ENCODE assay signal across 11 cellular contexts in genomic region chr2:168751104-168751768, GRCh38. TPM values are rescaled to one million over a fixed set of nuclear protein-coding genes. Genes with fewer than 3 reads are reported as not detected.
DNase-seq lines count a peak whose midpoint lies in the region; ATAC-seq and TF ChIP-seq lines count a peak whose summit lies in the region.
"Had no signal": no experiment of that assay in that cellular context is flagged by ENCODE, and none has a peak within 500 bp of the region (broad histone marks: within the 10 kb centered on the region; RNA-seq: fewer than 3 reads in every experiment).

No MANE protein-coding gene starts in this region.

- H3K4me3 ChIP-seq in right cardiac atrium (ENCODE audit: low read length) (no peak overlapping the region), endodermal cell (ENCODE audit: low read length) (no peak overlapping the region)

- H3K27me3 ChIP-seq in right cardiac atrium (ENCODE audit: control insufficient read depth, insufficient read depth): no peaks in the 10 kb centered on the region
- H3K27me3 ChIP-seq in endodermal cell (ENCODE audit: control insufficient read depth, insufficient read depth, low read length, poor library complexity, severe bottlenecking): no peaks in the 10 kb centered on the region

- peaks cover 52% of the 10 kb centered on the region for H3K4me1 Mint-ChIP-seq in endodermal cell

- H3K27ac Mint-ChIP-seq in endodermal cell: no peak overlapping the region

- intact Hi-C loops in right cardiac atrium (cut with DNase I): no loop called here

- H3K27ac ChIP-seq in right cardiac atrium (ENCODE audit: low read length) (no peak overlapping the region), endodermal cell (ENCODE audit: low read depth, low read length) (no peak overlapping the region), caudate nucleus (ENCODE audit: low read depth, low read length) (no peak overlapping the region)

- H3K9ac ChIP-seq in endodermal cell (ENCODE audit: extremely low read depth, low read length, poor library complexity, severe bottlenecking): no peak overlapping the region

- no peaks in the 10 kb centered on the region for H3K9me3 Mint-ChIP-seq in endodermal cell

- H3K4me1 ChIP-seq in right cardiac atrium (ENCODE audit: control insufficient read depth, insufficient read depth, low read length) (peaks cover 2% of the 10 kb centered on the region), endodermal cell (ENCODE audit: control insufficient read depth, insufficient read depth, low read length) (peaks cover 4% of the 10 kb centered on the region)

- peaks cover 6% of the 10 kb centered on the region for H3K36me3 ChIP-seq in endodermal cell (ENCODE audit: control insufficient read depth, insufficient read depth, low read length)

- DNase-seq in NCI-H1105 treated with DMSO at 0.1 percent for 48 hours (lab: John Stamatoyannopoulos, UW) (peak; percentile 14), NCI-H1105 (lab: John Stamatoyannopoulos, UW) (no peak), right cardiac atrium (no peak), SIG-M5 treated with dmso at 0.1 percent for 504 hours (lab: John Stamatoyannopoulos, UW; ENCODE audit: unreplicated experiment) (no peak), endodermal cell (no peak), caudate nucleus (lab: John Stamatoyannopoulos, UW) (no peak)
- DNase-seq: 8988T had no signal

- H3K4me3 Mint-ChIP-seq in endodermal cell: no peak overlapping the region

- H3K9me3 ChIP-seq in right cardiac atrium (ENCODE audit: control insufficient read depth, low read length): no peaks in the 10 kb centered on the region
- H3K9me3 ChIP-seq in endodermal cell (ENCODE audit: control insufficient read depth, low read length): no peaks in the 10 kb centered on the region

- no peaks in the 10 kb centered on the region for H3K36me3 Mint-ChIP-seq in endodermal cell (ENCODE audit: low read depth)

- ATAC-seq in GM21526 (IDR thresholded peaks at IDR 0.05; ENCODE audit: low FRiP score, unreplicated experiment) (peak; percentile 83), HG03558 (IDR thresholded peaks at IDR 0.05; ENCODE audit: extremely low read depth, unreplicated experiment) (peak; percentile 71), right cardiac atrium (peak; percentile 20 to 59)

- TF ChIP-seq CTCF in endodermal cell (conservative IDR thresholded peaks at IDR 0.05): no peak

- no peaks in the 10 kb centered on the region for H3K27me3 Mint-ChIP-seq in endodermal cell (ENCODE audit: insufficient read depth)

RNA-seq across cellular contexts. Expression of gene NOSTRIN, which starts 51.2 kb away (rescaled TPM):
- total RNA-seq in right cardiac atrium (10 to 100 TPM; 21.2 to 33.2 (median 24.9) TPM), endodermal cell (under 1 TPM; 0.42 to 0.73 TPM)
- polyA plus RNA-seq in right cardiac atrium: 31.8 TPM
- polyA plus RNA-seq in endodermal cell (2013, experiment 1 of 2): 0.96 TPM
- 0.54 TPM for polyA plus RNA-seq in endodermal cell (2013, experiment 2 of 2)
- total RNA-seq: astrocyte had no signal
- polyA plus RNA-seq: keratinocyte had no signal

Comparison
In these comparisons a context has a peak if more than half of its experiments do, and no peak if none do; other contexts are left out.
1. RNA of gene NOSTRIN, which starts 51.2 kb away (total RNA-seq): 21.2 to 33.2 TPM in right cardiac atrium; 0.42 to 0.73 TPM in endodermal cell; every median in the first group is over 10 times any median in the second.
2. Peak in every context shown above with its lines, with median percentiles within 50 percentile points of each other: ATAC-seq.